In the genomic region with DNA sequence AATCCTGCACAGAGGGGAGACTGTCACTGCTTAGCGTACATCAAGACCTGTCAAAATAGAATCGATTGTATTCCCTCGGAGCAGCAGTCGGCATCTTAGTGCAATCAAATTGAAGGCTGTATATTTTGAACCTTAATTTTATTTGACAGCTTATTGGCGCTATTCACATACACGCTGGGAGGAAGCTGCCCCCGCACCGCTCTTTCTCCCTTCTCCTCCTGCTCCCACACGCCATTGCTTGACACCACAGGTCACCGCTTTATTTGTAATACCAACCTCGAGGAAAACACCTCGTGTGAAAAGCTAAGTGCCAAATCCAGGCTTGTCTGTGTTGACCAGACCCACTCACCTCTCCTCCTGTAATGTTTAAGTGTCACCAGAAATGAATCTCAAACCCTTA, we compare ENCODE assay signal across 18 cellular contexts.
DNase-seq lines count a peak whose midpoint lies in the region; TF ChIP-seq lines count a peak whose summit lies in the region.
"Had no signal": no experiment of that assay in that cellular context is flagged by ENCODE, and none has a peak within 500 bp of the region (broad histone marks: within the 10 kb centered on the region; RNA-seq: fewer than 3 reads in every experiment).

No MANE protein-coding gene starts in this region.

- no peak overlapping the region for H3K4me3 Mint-ChIP-seq in endodermal cell
- H3K4me3 Mint-ChIP-seq: CD4-positive, alpha-beta memory T cell; GM23338; H9; HFFc6 had no signal

- H3K4me1 ChIP-seq in endodermal cell (ENCODE audit: control insufficient read depth, insufficient read depth, low read length), result no peaks in the 10 kb centered on the region
- no peaks in the 10 kb centered on the region for H3K4me1 ChIP-seq in testis

- H3K9ac ChIP-seq in endodermal cell (ENCODE audit: extremely low read depth, low read length, poor library complexity, severe bottlenecking), result no peak overlapping the region

- DNase-seq in G401 (ENCODE audit: low spot score) (peak; percentile 58), cerebellum (ENCODE audit: low spot score) (peak; percentile 33), left kidney (ENCODE audit: low read depth, low spot score) (peak; percentile 32), endodermal cell (no peak), OCI-M1 (lab: John Stamatoyannopoulos, UW) (no peak), testis (no peak)
- DNase-seq: 8988T; ACHN; Calu3; CD4-positive, alpha-beta memory T cell; COR-L47; DND-41; GDM1; H9; HFFc6 had no signal

- peaks cover 8% of the 10 kb centered on the region for H3K27me3 Mint-ChIP-seq in endodermal cell (ENCODE audit: insufficient read depth)

- H3K36me3 ChIP-seq in endodermal cell (ENCODE audit: control insufficient read depth, insufficient read depth, low read length) (no peaks in the 10 kb centered on the region), testis (ENCODE audit: low read depth, missing control alignments) (no peaks in the 10 kb centered on the region)

- H3K4me3 ChIP-seq in endodermal cell (ENCODE audit: low read length), result no peak overlapping the region
- no peak overlapping the region for H3K4me3 ChIP-seq in testis
- H3K4me3 ChIP-seq: A549, GM12878, GM23338 had no signal

- in situ Hi-C loops in G401 (cut with HindIII; ENCODE audit: low sequenced_read_pairs), result no loop called here

- intact Hi-C loops in testis (cut with DNase I; ENCODE audit: low total_unique reads), result no loop called here

- no peaks in the 10 kb centered on the region for H3K9me3 Mint-ChIP-seq in endodermal cell

- no peak for TF ChIP-seq POLR2A in testis (IDR thresholded peaks at IDR 0.05)

- no peak overlapping the region for H3K27ac Mint-ChIP-seq in endodermal cell
- H3K27ac Mint-ChIP-seq: CD4-positive, alpha-beta memory T cell; GM23338; HFFc6 had no signal

- H3K4me1 Mint-ChIP-seq in endodermal cell, result no peaks in the 10 kb centered on the region
- H3K4me1 Mint-ChIP-seq: CD4-positive, alpha-beta memory T cell; GM23338 had no signal

- H3K36me3 Mint-ChIP-seq in endodermal cell (ENCODE audit: low read depth), result no peaks in the 10 kb centered on the region
- H3K36me3 Mint-ChIP-seq: CD4-positive, alpha-beta memory T cell had no signal

- H3K9me3 ChIP-seq in endodermal cell (ENCODE audit: control insufficient read depth, low read length) (no peaks in the 10 kb centered on the region), testis (no peaks in the 10 kb centered on the region)
- H3K9me3 ChIP-seq: A549 had no signal

- H3K27ac ChIP-seq in endodermal cell (ENCODE audit: low read depth, low read length) (no peak overlapping the region), testis (no peak overlapping the region)
- H3K27ac ChIP-seq: A549 had no signal

- WGBS in endodermal cell (ENCODE audit: insufficient coverage in 1 of 2, insufficient read length in 1 of 2), 2 experiments, result 88 to 89% methylated on average over 12 of the region's 12 CpGs
- 20 to 24% methylated on average over 12 of the region's 12 CpGs for WGBS in testis, 2 donors

- TF ChIP-seq CTCF in endodermal cell (conservative IDR thresholded peaks at IDR 0.05) (no peak), testis (IDR thresholded peaks at IDR 0.05) (no peak)

- peaks cover 8% of the 10 kb centered on the region for H3K27me3 ChIP-seq in endodermal cell (ENCODE audit: control insufficient read depth, insufficient read depth, low read length, poor library complexity, severe bottlenecking)
- no peaks in the 10 kb centered on the region for H3K27me3 ChIP-seq in testis

Comparison
In these comparisons a context has a peak if more than half of its experiments do, and no peak if none do; other contexts are left out.
1. DNase-seq: peak in G401 (single experiment), cerebellum (single experiment) and left kidney (single experiment); none in endodermal cell (single experiment), OCI-M1 (single experiment) and testis (single experiment).